16 cellular contexts compared by ENCODE assay signal in genomic region chr6:18335948-18336347, GRCh38. TPM values are rescaled to one million over a fixed set of nuclear protein-coding genes. Genes with fewer than 3 reads are reported as not detected.
DNase-seq lines count a peak whose midpoint lies in the region; TF ChIP-seq lines count a peak whose summit lies in the region.
"Had no signal": no experiment of that assay in that cellular context is flagged by ENCODE, and none has a peak within 500 bp of the region (broad histone marks: within the 10 kb centered on the region; RNA-seq: fewer than 3 reads in every experiment).

No MANE protein-coding gene starts in this region.

- H3K79me2 ChIP-seq in Karpas-422 (ENCODE audit: low read length), result no peaks in the 10 kb centered on the region
- H3K79me2 ChIP-seq in OCI-LY7 (ENCODE audit: insufficient read depth, low read depth, low read length), result no peaks in the 10 kb centered on the region
- no peaks in the 10 kb centered on the region for H3K79me2 ChIP-seq in neural progenitor cell (ENCODE audit: low read depth)

- no peaks in the 10 kb centered on the region for H3K9me3 Mint-ChIP-seq in neural progenitor cell
- H3K9me3 Mint-ChIP-seq: CD8-positive, alpha-beta T cell; HFFc6 had no signal

- intact Hi-C loops in OCI-LY7 (cut with micrococcal nuclease; ENCODE audit: unreplicated experiment), result no loop called here

- H3K9me3 ChIP-seq in Karpas-422 (ENCODE audit: low read length), result no peaks in the 10 kb centered on the region
- peaks cover 8% of the 10 kb centered on the region; the same call in 1 of the 2 replicates for H3K9me3 ChIP-seq in OCI-LY7 (ENCODE audit: low read length)
- H3K9me3 ChIP-seq in neural progenitor cell (ENCODE audit: low read depth), result no peaks in the 10 kb centered on the region

- no peak overlapping the region for H3K4me3 Mint-ChIP-seq in neural progenitor cell
- H3K4me3 Mint-ChIP-seq: CD14-positive monocyte; CD8-positive, alpha-beta T cell; HFFc6 had no signal

- H3F3A ChIP-seq in neural progenitor cell (ENCODE audit: low read depth), result no peaks in the 10 kb centered on the region

- H3K9me2 ChIP-seq in Karpas-422 (replicated peaks; ENCODE audit: insufficient read depth, low read length), result no peaks in the 10 kb centered on the region
- H3K9me2 ChIP-seq in OCI-LY7 (ENCODE audit: insufficient read depth, low read length), result no peaks in the 10 kb centered on the region

- no peak for DNase-seq in Karpas-422
- no peak for DNase-seq in OCI-LY7 (ENCODE audit: low spot score)
- no peak for DNase-seq in neural progenitor cell (ENCODE audit: low spot score)
- DNase-seq in A172 (ENCODE audit: low spot score), result no peak
- DNase-seq in activated naive CD4-positive, alpha-beta T cell (lab: John Stamatoyannopoulos, UW), result no peak
- no peak for DNase-seq in activated CD4-positive, CD25-positive, alpha-beta regulatory T cell treated with anti-CD3 and anti-CD28 coated beads, Interleukin-2, amount 50 U/mL, for 72 hours
- DNase-seq: CD8-positive, alpha-beta T cell; COR-L47; DMS153; DMS79 treated with DMSO at 0.1 percent for 48 hours; GDM1; HCEC 1CT; HFFc6; IMR-90 had no signal

- H3K36me3 ChIP-seq in Karpas-422 (ENCODE audit: insufficient read depth, low read length), result no peaks in the 10 kb centered on the region
- H3K36me3 ChIP-seq in OCI-LY7 (ENCODE audit: insufficient read depth, low read length), result peaks cover 3% of the 10 kb centered on the region; the same call in 1 of the 2 replicates
- no peaks in the 10 kb centered on the region for H3K36me3 ChIP-seq in neural progenitor cell

- H3K4me1 Mint-ChIP-seq in neural progenitor cell, result peaks cover 20% of the 10 kb centered on the region

- H3K27me3 Mint-ChIP-seq in neural progenitor cell (ENCODE audit: insufficient read depth, low read depth), result peaks cover 3% of the 10 kb centered on the region

- H3K27ac Mint-ChIP-seq in neural progenitor cell, result no peak overlapping the region
- H3K27ac Mint-ChIP-seq: CD8-positive, alpha-beta T cell; HFFc6 had no signal

- POLR2A ChIA-PET in OCI-LY7 (lab: Charles Lee), result interaction anchor here (2.8 to 10.1 kb wide), 3 partner anchors 8 to 24 kb away, joined by 23 to 183 read pairs (median 133); no protein-coding TSS in a partner anchor

- no peaks in the 10 kb centered on the region for H3K36me3 Mint-ChIP-seq in neural progenitor cell
- H3K36me3 Mint-ChIP-seq: CD14-positive monocyte; CD8-positive, alpha-beta T cell had no signal

- peak overlapping the region; percentile 9; the same call in 1 of the 2 replicates for H3K9ac ChIP-seq in Karpas-422 (ENCODE audit: low read length)
- no peak overlapping the region for H3K9ac ChIP-seq in neural progenitor cell

- H3K4me2 ChIP-seq in Karpas-422 (ENCODE audit: low read depth, low read length, poor library complexity, severe bottlenecking) (peak overlapping the region; percentile 39), OCI-LY7 (ENCODE audit: low read length) (peak overlapping the region; percentile 58), neural progenitor cell (peak overlapping the region; percentile 43)

- H3K4me3 ChIP-seq in Karpas-422 (ENCODE audit: low read length), result no peak overlapping the region
- no peak overlapping the region for H3K4me3 ChIP-seq in OCI-LY7 (ENCODE audit: low read depth, low read length, poor library complexity, severe bottlenecking)
- no peak overlapping the region for H3K4me3 ChIP-seq in neural progenitor cell

- no TSS peak for BruUV-seq in OCI-LY7 (replicated peaks; lab: Mats Ljungman, UMichigan)

- TF ChIP-seq CTCF in OCI-LY7 (conservative IDR thresholded peaks at IDR 0.05; ENCODE audit: low read length), result no peak
- no peak for TF ChIP-seq CTCF in neural progenitor cell (IDR thresholded peaks at IDR 0.05)

- H3K27me3 ChIP-seq in Karpas-422 (ENCODE audit: low read length) (no peaks in the 10 kb centered on the region), neural progenitor cell (no peaks in the 10 kb centered on the region)

- H3K4me1 ChIP-seq in Karpas-422 (ENCODE audit: low read length), result peaks cover 62% of the 10 kb centered on the region
- H3K4me1 ChIP-seq in OCI-LY7 (ENCODE audit: insufficient read depth, low read length, poor library complexity, severe bottlenecking), result peaks cover 52% of the 10 kb centered on the region
- H3K4me1 ChIP-seq in neural progenitor cell, result peaks cover 12% of the 10 kb centered on the region

- no peak overlapping the region for H2AFZ ChIP-seq in Karpas-422 (ENCODE audit: low read length)
- peak overlapping the region; percentile 96; the same call in 1 of the 2 replicates for H2AFZ ChIP-seq in OCI-LY7 (ENCODE audit: low read length)
- H2AFZ ChIP-seq in neural progenitor cell (replicated peaks), result no peak overlapping the region

- CTCF ChIA-PET in OCI-LY7 (lab: Charles Lee; ENCODE audit: unreplicated experiment), result no interaction called here

- H4K20me1 ChIP-seq in Karpas-422 (ENCODE audit: insufficient read depth, low read depth, low read length), result no peaks in the 10 kb centered on the region
- no peaks in the 10 kb centered on the region for H4K20me1 ChIP-seq in OCI-LY7 (ENCODE audit: insufficient read depth, low read length)
- H4K20me1 ChIP-seq in neural progenitor cell (ENCODE audit: low read depth), result no peaks in the 10 kb centered on the region

- H3K27ac ChIP-seq in Karpas-422 (ENCODE audit: low read length), result peak overlapping the region; percentile 93
- H3K27ac ChIP-seq in OCI-LY7 (ENCODE audit: low read depth, low read length, poor library complexity, severe bottlenecking), result peak overlapping the region; percentile 1
- H3K27ac ChIP-seq in neural progenitor cell, result no peak overlapping the region
- H3K27ac ChIP-seq: HL-60 had no signal

RNA-seq across cellular contexts. Expression of gene RNF144B, which starts 51.2 kb away (rescaled TPM):
- total RNA-seq in Karpas-422 (2014; rRNA removed; shearing (Covaris generic); ENCODE audit: low replicate concordance), result 28.1 and 36.4 TPM in 2 replicates
- 83.4 and 87.9 TPM in 2 replicates for total RNA-seq in OCI-LY7 (2014; rRNA removed; shearing (Covaris generic))
- total RNA-seq in OCI-LY7 (2022) (151 and 154 TPM in 2 replicates), neural progenitor cell (ENCODE audit: low replicate concordance) (0.15 and 0.75 TPM in 2 replicates)
- 0.60 and 1.3 TPM in 2 replicates for total RNA-seq in A172 (2014; rRNA removed; shearing (Covaris generic))

Comparison
In these comparisons a context has a peak if more than half of its experiments do, and no peak if none do; other contexts are left out.
1. RNA of gene RNF144B, which starts 51.2 kb away (total RNA-seq): 83.4 to 154 TPM in OCI-LY7 and 28.1 to 36.4 TPM in Karpas-422; 0.60 to 1.3 TPM in A172 and 0.15 to 0.75 TPM in neural progenitor cell; every median in the first group is over 10 times any median in the second.
2. Peak in every context shown above with its lines, with median percentiles within 50 percentile points of each other: H3K4me2 ChIP-seq.